ENCODE assay signal across 1 cellular context in the genomic region with DNA sequence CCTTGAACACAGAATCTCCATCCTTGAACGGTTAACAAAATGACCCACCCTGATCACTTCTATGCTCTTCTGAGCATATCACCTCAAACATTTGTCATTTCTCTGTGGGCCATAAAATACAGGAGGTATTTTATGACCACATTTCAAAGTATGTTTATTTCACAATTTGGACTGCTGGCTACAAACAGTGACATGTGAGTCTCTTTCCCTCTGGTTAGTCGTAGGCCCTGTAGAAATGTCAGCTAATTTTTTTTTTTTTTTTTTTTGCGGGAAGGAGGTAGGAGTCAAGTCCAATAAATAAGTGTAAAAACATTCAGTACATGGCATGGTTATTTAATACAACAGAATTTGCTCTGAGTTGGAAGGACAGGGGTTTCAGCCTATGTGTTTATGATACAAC.
TF ChIP-seq lines count a peak whose summit lies in the region.

No MANE protein-coding gene starts in this region.

TF ChIP-seq in GM23338, 12 proteins besides CTCF, POLR2A, EP300 and RAD21:
- TF ChIP-seq, protein P1, sequence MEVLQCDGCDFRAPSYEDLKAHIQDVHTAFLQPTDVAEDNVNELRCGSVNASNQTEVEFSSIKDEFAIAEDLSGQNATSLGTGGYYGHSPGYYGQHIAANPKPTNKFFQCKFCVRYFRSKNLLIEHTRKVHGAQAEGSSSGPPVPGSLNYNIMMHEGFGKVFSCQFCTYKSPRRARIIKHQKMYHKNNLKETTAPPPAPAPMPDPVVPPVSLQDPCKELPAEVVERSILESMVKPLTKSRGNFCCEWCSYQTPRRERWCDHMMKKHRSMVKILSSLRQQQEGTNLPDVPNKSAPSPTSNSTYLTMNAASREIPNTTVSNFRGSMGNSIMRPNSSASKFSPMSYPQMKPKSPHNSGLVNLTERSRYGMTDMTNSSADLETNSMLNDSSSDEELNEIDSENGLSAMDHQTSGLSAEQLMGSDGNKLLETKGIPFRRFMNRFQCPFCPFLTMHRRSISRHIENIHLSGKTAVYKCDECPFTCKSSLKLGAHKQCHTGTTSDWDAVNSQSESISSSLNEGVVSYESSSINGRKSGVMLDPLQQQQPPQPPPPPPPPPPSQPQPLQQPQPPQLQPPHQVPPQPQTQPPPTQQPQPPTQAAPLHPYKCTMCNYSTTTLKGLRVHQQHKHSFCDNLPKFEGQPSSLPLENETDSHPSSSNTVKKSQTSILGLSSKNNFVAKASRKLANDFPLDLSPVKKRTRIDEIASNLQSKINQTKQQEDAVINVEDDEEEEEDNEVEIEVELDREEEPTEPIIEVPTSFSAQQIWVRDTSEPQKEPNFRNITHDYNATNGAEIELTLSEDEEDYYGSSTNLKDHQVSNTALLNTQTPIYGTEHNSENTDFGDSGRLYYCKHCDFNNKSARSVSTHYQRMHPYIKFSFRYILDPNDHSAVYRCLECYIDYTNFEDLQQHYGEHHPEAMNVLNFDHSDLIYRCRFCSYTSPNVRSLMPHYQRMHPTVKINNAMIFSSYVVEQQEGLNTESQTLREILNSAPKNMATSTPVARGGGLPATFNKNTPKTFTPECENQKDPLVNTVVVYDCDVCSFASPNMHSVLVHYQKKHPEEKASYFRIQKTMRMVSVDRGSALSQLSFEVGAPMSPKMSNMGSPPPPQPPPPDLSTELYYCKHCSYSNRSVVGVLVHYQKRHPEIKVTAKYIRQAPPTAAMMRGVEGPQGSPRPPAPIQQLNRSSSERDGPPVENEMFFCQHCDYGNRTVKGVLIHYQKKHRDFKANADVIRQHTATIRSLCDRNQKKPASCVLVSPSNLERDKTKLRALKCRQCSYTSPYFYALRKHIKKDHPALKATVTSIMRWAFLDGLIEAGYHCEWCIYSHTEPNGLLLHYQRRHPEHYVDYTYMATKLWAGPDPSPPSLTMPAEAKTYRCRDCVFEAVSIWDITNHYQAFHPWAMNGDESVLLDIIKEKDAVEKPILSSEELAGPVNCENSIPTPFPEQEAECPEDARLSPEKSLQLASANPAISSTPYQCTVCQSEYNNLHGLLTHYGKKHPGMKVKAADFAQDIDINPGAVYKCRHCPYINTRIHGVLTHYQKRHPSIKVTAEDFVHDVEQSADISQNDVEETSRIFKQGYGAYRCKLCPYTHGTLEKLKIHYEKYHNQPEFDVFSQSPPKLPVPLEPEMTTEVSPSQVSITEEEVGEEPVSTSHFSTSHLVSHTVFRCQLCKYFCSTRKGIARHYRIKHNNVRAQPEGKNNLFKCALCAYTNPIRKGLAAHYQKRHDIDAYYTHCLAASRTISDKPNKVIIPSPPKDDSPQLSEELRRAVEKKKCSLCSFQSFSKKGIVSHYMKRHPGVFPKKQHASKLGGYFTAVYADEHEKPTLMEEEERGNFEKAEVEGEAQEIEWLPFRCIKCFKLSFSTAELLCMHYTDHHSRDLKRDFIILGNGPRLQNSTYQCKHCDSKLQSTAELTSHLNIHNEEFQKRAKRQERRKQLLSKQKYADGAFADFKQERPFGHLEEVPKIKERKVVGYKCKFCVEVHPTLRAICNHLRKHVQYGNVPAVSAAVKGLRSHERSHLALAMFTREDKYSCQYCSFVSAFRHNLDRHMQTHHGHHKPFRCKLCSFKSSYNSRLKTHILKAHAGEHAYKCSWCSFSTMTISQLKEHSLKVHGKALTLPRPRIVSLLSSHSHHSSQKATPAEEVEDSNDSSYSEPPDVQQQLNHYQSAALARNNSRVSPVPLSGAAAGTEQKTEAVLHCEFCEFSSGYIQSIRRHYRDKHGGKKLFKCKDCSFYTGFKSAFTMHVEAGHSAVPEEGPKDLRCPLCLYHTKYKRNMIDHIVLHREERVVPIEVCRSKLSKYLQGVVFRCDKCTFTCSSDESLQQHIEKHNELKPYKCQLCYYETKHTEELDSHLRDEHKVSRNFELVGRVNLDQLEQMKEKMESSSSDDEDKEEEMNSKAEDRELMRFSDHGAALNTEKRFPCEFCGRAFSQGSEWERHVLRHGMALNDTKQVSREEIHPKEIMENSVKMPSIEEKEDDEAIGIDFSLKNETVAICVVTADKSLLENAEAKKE (CRISPR knock-in tag; IDR thresholded peaks at IDR 0.05): no peak
- no peak for TF ChIP-seq ZNF331 (CRISPR knock-in tag; IDR thresholded peaks at IDR 0.05; ENCODE audit: low read depth)
- TF ChIP-seq, protein P2, sequence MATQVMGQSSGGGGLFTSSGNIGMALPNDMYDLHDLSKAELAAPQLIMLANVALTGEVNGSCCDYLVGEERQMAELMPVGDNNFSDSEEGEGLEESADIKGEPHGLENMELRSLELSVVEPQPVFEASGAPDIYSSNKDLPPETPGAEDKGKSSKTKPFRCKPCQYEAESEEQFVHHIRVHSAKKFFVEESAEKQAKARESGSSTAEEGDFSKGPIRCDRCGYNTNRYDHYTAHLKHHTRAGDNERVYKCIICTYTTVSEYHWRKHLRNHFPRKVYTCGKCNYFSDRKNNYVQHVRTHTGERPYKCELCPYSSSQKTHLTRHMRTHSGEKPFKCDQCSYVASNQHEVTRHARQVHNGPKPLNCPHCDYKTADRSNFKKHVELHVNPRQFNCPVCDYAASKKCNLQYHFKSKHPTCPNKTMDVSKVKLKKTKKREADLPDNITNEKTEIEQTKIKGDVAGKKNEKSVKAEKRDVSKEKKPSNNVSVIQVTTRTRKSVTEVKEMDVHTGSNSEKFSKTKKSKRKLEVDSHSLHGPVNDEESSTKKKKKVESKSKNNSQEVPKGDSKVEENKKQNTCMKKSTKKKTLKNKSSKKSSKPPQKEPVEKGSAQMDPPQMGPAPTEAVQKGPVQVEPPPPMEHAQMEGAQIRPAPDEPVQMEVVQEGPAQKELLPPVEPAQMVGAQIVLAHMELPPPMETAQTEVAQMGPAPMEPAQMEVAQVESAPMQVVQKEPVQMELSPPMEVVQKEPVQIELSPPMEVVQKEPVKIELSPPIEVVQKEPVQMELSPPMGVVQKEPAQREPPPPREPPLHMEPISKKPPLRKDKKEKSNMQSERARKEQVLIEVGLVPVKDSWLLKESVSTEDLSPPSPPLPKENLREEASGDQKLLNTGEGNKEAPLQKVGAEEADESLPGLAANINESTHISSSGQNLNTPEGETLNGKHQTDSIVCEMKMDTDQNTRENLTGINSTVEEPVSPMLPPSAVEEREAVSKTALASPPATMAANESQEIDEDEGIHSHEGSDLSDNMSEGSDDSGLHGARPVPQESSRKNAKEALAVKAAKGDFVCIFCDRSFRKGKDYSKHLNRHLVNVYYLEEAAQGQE (IDR thresholded peaks at IDR 0.05; ENCODE audit: unreplicated experiment): no peak
- no peak for TF ChIP-seq ZNF114 (CRISPR knock-in tag; IDR thresholded peaks at IDR 0.05)
- no peak for TF ChIP-seq POLR2AphosphoS5 (IDR thresholded peaks at IDR 0.05; ENCODE audit: low read depth)
- TF ChIP-seq NANOG (IDR thresholded peaks at IDR 0.05; ENCODE audit: borderline replicate concordance): no peak
- no peak for TF ChIP-seq EZH2 (IDR thresholded peaks at IDR 0.05; ENCODE audit: low read depth, unreplicated experiment)
- TF ChIP-seq, protein P3, sequence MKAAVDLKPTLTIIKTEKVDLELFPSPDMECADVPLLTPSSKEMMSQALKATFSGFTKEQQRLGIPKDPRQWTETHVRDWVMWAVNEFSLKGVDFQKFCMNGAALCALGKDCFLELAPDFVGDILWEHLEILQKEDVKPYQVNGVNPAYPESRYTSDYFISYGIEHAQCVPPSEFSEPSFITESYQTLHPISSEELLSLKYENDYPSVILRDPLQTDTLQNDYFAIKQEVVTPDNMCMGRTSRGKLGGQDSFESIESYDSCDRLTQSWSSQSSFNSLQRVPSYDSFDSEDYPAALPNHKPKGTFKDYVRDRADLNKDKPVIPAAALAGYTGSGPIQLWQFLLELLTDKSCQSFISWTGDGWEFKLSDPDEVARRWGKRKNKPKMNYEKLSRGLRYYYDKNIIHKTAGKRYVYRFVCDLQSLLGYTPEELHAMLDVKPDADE (IDR thresholded peaks at IDR 0.05): no peak
- TF ChIP-seq JUNB (IDR thresholded peaks at IDR 0.05; ENCODE audit: unreplicated experiment): no peak
- TF ChIP-seq CREB1 (CRISPR knock-in tag; IDR thresholded peaks at IDR 0.05; ENCODE audit: low read depth): no peak
- TF ChIP-seq STAT1 (IDR thresholded peaks at IDR 0.05; ENCODE audit: unreplicated experiment): no peak
- TF ChIP-seq EZH2phosphoT487 (IDR thresholded peaks at IDR 0.05; ENCODE audit: unreplicated experiment): no peak
TF ChIP-seq in GM23338: peak in this region for 0.
